ENCODE assay signal across 8 cellular contexts in the genomic region with DNA sequence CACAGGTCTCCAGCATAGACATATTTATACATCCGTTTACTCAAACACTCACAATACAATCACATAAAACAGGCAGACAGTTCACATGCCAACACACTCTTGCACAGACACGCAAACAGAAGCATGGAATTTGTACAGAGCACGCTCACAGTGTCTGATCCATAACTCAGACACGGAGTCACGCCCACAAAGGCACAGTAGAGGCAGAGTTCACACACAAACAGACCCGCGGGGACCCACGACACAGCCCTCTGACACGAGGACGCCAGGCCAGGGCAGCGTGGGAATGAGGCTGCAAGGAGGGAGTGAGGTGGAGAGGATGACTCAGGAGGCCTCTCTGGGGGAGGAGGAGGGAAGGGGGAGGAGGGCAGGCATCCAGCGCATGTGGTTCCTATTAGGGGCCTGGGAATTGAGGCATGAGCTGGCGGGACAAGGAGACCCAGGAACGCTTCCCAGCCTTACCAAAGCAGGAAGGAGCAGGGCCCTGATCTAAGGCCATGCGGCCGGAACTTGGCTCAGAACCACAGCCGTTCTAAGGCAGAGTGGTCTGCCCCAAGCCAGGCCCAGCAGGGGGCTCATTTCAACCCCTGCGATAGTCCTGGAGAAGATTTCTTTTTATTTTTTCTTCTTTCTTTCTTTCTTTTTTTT. TPM values are rescaled to one million over a fixed set of nuclear protein-coding genes. Genes with fewer than 3 reads are reported as not detected.
DNase-seq lines count a peak whose midpoint lies in the region; ATAC-seq, FAIRE-seq and TF ChIP-seq lines count a peak whose summit lies in the region.

No MANE protein-coding gene starts in this region.

- no peak overlapping the region for H3K9ac ChIP-seq in muscle layer of colon (ENCODE audit: low read length)

- TF ChIP-seq CTCF in AG04450 (IDR thresholded peaks at IDR 0.05; ENCODE audit: low read depth, low read length) (peak; percentile 42), esophagus squamous epithelium (IDR thresholded peaks at IDR 0.05) (no peak)

- peak overlapping the region; percentile 47 for H3K4me3 ChIP-seq in AG04450 (ENCODE audit: low read depth, low read length)
- H3K4me3 ChIP-seq in esophagus squamous epithelium, result peak overlapping the region in 1 of 4 donors; percentile 39
- peak overlapping the region in 1 of 2 donors; percentile 47 for H3K4me3 ChIP-seq in muscle layer of colon (ENCODE audit: low read depth in 1 of 2, low read length in 2 of 2)

- DNase-seq in AG04450 (ENCODE audit: low read depth, low spot score) (peak; percentile 97), RCC 7860 (ENCODE audit: low spot score) (peak; percentile 66), esophagus squamous epithelium (lab: John Stamatoyannopoulos, UW) (no peak), NCI-H128 (lab: John Stamatoyannopoulos, UW; ENCODE audit: unreplicated experiment) (no peak), NCI-H345 treated with DMSO at 0.1 percent for 48 hours (lab: John Stamatoyannopoulos, UW; ENCODE audit: unreplicated experiment) (no peak)
- no peak for DNase-seq in activated CD4-positive, alpha-beta T cell treated with anti-CD3 and anti-CD28 coated beads, Interleukin-2, amount 50 U/mL, for 1 hour

- H3K36me3 ChIP-seq in esophagus squamous epithelium (no peaks in the 10 kb centered on the region), muscle layer of colon (ENCODE audit: insufficient read depth, low read length) (no peaks in the 10 kb centered on the region)

- FAIRE-seq in RCC 7860 (lab: Jason Lieb, UNC), result peak; percentile 68

- POLR2A ChIA-PET in AG04450 (lab: Yijun Ruan, JAX), result interaction anchor here (0.7 to 1.4 kb wide), 3 partner anchors 9 to 13 kb away, joined by 3 to 4 read pairs (median 4); no protein-coding TSS in a partner anchor

- H3K4me1 ChIP-seq in esophagus squamous epithelium (peaks cover 0 to 25% (median 8%) of the 10 kb centered on the region in 3 donors), muscle layer of colon (ENCODE audit: insufficient read depth, low read length) (peaks cover 4% of the 10 kb centered on the region)

- CTCF ChIA-PET in AG04450 (lab: Charles Lee), result interaction anchor here (0.6 to 3.7 kb wide), 6 partner anchors 12 to 295 kb away, joined by 3 to 28 read pairs (median 3); no protein-coding TSS in a partner anchor

- no peak for TF ChIP-seq POLR2A in esophagus squamous epithelium (IDR thresholded peaks at IDR 0.05)

- 11 to 16% methylated on average over 18 of the region's 18 CpGs for WGBS in esophagus squamous epithelium, 2 donors

- peak overlapping the region; percentile 98 for H3K27ac ChIP-seq in AG04450 (ENCODE audit: low read depth, low read length)
- H3K27ac ChIP-seq in esophagus squamous epithelium, result peak overlapping the region; percentile 65 to 78 (median 72)
- peak overlapping the region; percentile 58 for H3K27ac ChIP-seq in muscle layer of colon (ENCODE audit: low read depth, low read length)

- peaks cover 9% of the 10 kb centered on the region; the same call in 1 of the 2 replicates for H3K9me3 ChIP-seq in AG04450 (ENCODE audit: control insufficient read depth, insufficient read depth, low read length)
- peaks cover 0 to 11% (median 8%) of the 10 kb centered on the region in 3 donors for H3K9me3 ChIP-seq in esophagus squamous epithelium
- H3K9me3 ChIP-seq in muscle layer of colon (ENCODE audit: low read length), result no peaks in the 10 kb centered on the region

- intact Hi-C loops in esophagus squamous epithelium (cut with DNase I), result no loop called here

- H3K27me3 ChIP-seq in AG04450 (ENCODE audit: control insufficient read depth, insufficient read depth, low read length), result no peaks in the 10 kb centered on the region
- H3K27me3 ChIP-seq in esophagus squamous epithelium, result no peaks in the 10 kb centered on the region
- H3K27me3 ChIP-seq in muscle layer of colon (ENCODE audit: control insufficient read depth in 1 of 2, insufficient read depth in 2 of 2, low read length in 2 of 2), result no peaks in the 10 kb centered on the region

- ATAC-seq in HG02588 (IDR thresholded peaks at IDR 0.05; ENCODE audit: unreplicated experiment), result no peak

RNA-seq across cellular contexts. Expression of gene OLFM2, which starts 9.1 kb away (rescaled TPM):
- polyA plus RNA-seq in AG04450 (2011; rRNA removed), result 4.8 and 6.8 TPM in 2 replicates
- polyA minus RNA-seq in AG04450 (2011; rRNA and poly(A)+ RNA removed), result 3.8 and 5.3 TPM in 2 replicates
- 10 to 100 TPM in 2 of 4 donors, 1 to 10 TPM in 2; 8.6 to 14.6 (median 9.8) TPM for total RNA-seq in esophagus squamous epithelium

Comparison
In these comparisons a context has a peak if more than half of its experiments do, and no peak if none do; other contexts are left out.
1. DNase-seq: peak in AG04450 (single experiment) and RCC 7860 (single experiment); none in esophagus squamous epithelium (single experiment), NCI-H128 (single experiment), activated CD4-positive, alpha-beta T cell treated with anti-CD3 and anti-CD28 coated beads, Interleukin-2, amount 50 U/mL, for 1 hour (single experiment) and NCI-H345 treated with DMSO at 0.1 percent for 48 hours (single experiment).
2. Peak in every context shown above with its lines, with median percentiles within 50 percentile points of each other: H3K27ac ChIP-seq.